ENCODE assay signal across 11 cellular contexts in genomic region chr9:108850293-108850897, GRCh38. TPM values are rescaled to one million over a fixed set of nuclear protein-coding genes. Genes with fewer than 3 reads are reported as not detected.
DNase-seq lines count a peak whose midpoint lies in the region; ATAC-seq and TF ChIP-seq lines count a peak whose summit lies in the region.
"Had no signal": no experiment of that assay in that cellular context is flagged by ENCODE, and none has a peak within 500 bp of the region (broad histone marks: within the 10 kb centered on the region; RNA-seq: fewer than 3 reads in every experiment).

No MANE protein-coding gene starts in this region.

- BruUV-seq in MCF 10A (replicated peaks; lab: Mats Ljungman, UMichigan): no TSS peak

- no peak for TF ChIP-seq POLR2A in breast epithelium (IDR thresholded peaks at IDR 0.05)

- H3K9me3 ChIP-seq in breast epithelium: no peaks in the 10 kb centered on the region
- no peaks in the 10 kb centered on the region for H3K9me3 ChIP-seq in tibial artery

- no peaks in the 10 kb centered on the region for H3K36me3 Mint-ChIP-seq in MCF 10A (ENCODE audit: insufficient read depth, unreplicated experiment)
- no peaks in the 10 kb centered on the region for H3K36me3 Mint-ChIP-seq in activated T-helper 17 cell treated with anti-CD3 and anti-CD28 coated beads, Interleukin-2, amount 50 U/mL, for 72 hours (ENCODE audit: low read depth)
- H3K36me3 Mint-ChIP-seq: activated naive CD8-positive, alpha-beta T cell treated with anti-CD3 and anti-CD28 coated beads for 36 hours had no signal

- H3K4me1 Mint-ChIP-seq in MCF 10A (ENCODE audit: insufficient read depth, unreplicated experiment): no peaks in the 10 kb centered on the region
- no peaks in the 10 kb centered on the region for H3K4me1 Mint-ChIP-seq in activated T-helper 17 cell treated with anti-CD3 and anti-CD28 coated beads, Interleukin-2, amount 50 U/mL, for 72 hours
- H3K4me1 Mint-ChIP-seq: activated naive CD8-positive, alpha-beta T cell treated with anti-CD3 and anti-CD28 coated beads for 36 hours had no signal

- H3K27ac ChIP-seq in breast epithelium: no peak overlapping the region
- no peak overlapping the region for H3K27ac ChIP-seq in tibial artery

- CTCF ChIA-PET in MCF 10A (lab: Yijun Ruan, JAX): interaction anchor here (0.5 to 2.4 kb wide), 16 partner anchors 10 to 1270 kb away, joined by 3 to 15 read pairs (median 4); partner anchors contain the start of gene ACTL7A

- DNase-seq in MCF 10A (ENCODE audit: unreplicated experiment): peak; percentile 60
- DNase-seq in breast epithelium (ENCODE audit: low spot score in 2 of 2): no peak
- peak; percentile 16 for DNase-seq in NCI-H460 (ENCODE audit: extremely low read depth, low read depth)
- DNase-seq in epithelial cell of esophagus (ENCODE audit: low read depth): peak; percentile 69
- DNase-seq in superior temporal gyrus (ENCODE audit: extremely low spot score): peak; percentile 43
- DNase-seq in tibial artery: no peak
- DNase-seq: activated naive CD8-positive, alpha-beta T cell treated with anti-CD3 and anti-CD28 coated beads for 36 hours; mesenchymal stem cell; RPMI8226 had no signal

- no peak for ATAC-seq in HG03196 (IDR thresholded peaks at IDR 0.05; ENCODE audit: unreplicated experiment)
- ATAC-seq in activated T-helper 17 cell treated with anti-CD3 and anti-CD28 coated beads, Interleukin-2, amount 50 U/mL, for 72 hours (replicated peaks): no peak

- H3K4me3 ChIP-seq in breast epithelium (no peak overlapping the region), epithelial cell of esophagus (ENCODE audit: low read length) (no peak overlapping the region), tibial artery (no peak overlapping the region)

- H3K27me3 ChIP-seq in breast epithelium: no peaks in the 10 kb centered on the region
- no peaks in the 10 kb centered on the region for H3K27me3 ChIP-seq in tibial artery

- H3K4me1 ChIP-seq in breast epithelium: no peaks in the 10 kb centered on the region
- H3K4me1 ChIP-seq in tibial artery: no peaks in the 10 kb centered on the region

- no peak overlapping the region for H3K27ac Mint-ChIP-seq in MCF 10A (ENCODE audit: low read depth, unreplicated experiment)
- H3K27ac Mint-ChIP-seq in activated T-helper 17 cell treated with anti-CD3 and anti-CD28 coated beads, Interleukin-2, amount 50 U/mL, for 72 hours: no peak overlapping the region
- H3K27ac Mint-ChIP-seq: activated naive CD8-positive, alpha-beta T cell treated with anti-CD3 and anti-CD28 coated beads for 36 hours had no signal

- no peaks in the 10 kb centered on the region for H3K27me3 Mint-ChIP-seq in MCF 10A (ENCODE audit: insufficient read depth, unreplicated experiment)
- H3K27me3 Mint-ChIP-seq in activated T-helper 17 cell treated with anti-CD3 and anti-CD28 coated beads, Interleukin-2, amount 50 U/mL, for 72 hours: peaks cover 3% of the 10 kb centered on the region

- intact Hi-C loops in MCF 10A (cut with micrococcal nuclease): loop anchor here (1.0 to 10.0 kb wide), 4 partner anchors 37 to 474 kb away; partner anchors contain the start of gene EPB41L4B
- intact Hi-C loops in breast epithelium (cut with DNase I; ENCODE audit: low total_unique reads): no loop called here
- intact Hi-C loops in tibial artery (cut with DNase I; ENCODE audit: low total_unique reads): no loop called here

- POLR2A ChIA-PET in MCF 10A (lab: Yijun Ruan, JAX): interaction anchor here (1.4 kb wide), 1 partner anchor 14 kb away, joined by 4 read pairs; no protein-coding TSS in a partner anchor

- TF ChIP-seq CTCF in MCF 10A (IDR thresholded peaks at IDR 0.05; ENCODE audit: unreplicated experiment) (peak; percentile 52), breast epithelium (IDR thresholded peaks at IDR 0.05) (no peak), epithelial cell of esophagus (IDR thresholded peaks at IDR 0.05; ENCODE audit: insufficient read depth, low read depth, low read length, missing control alignments) (peak; percentile 69), tibial artery (IDR thresholded peaks at IDR 0.05) (no peak)

- H3K36me3 ChIP-seq in breast epithelium (no peaks in the 10 kb centered on the region), tibial artery (no peaks in the 10 kb centered on the region)

- H3K4me3 Mint-ChIP-seq in MCF 10A (ENCODE audit: unreplicated experiment): no peak overlapping the region
- no peak overlapping the region for H3K4me3 Mint-ChIP-seq in activated T-helper 17 cell treated with anti-CD3 and anti-CD28 coated beads, Interleukin-2, amount 50 U/mL, for 72 hours
- H3K4me3 Mint-ChIP-seq: activated naive CD8-positive, alpha-beta T cell treated with anti-CD3 and anti-CD28 coated beads for 36 hours had no signal

- no peaks in the 10 kb centered on the region for H3K9me3 Mint-ChIP-seq in MCF 10A (ENCODE audit: unreplicated experiment)
- no peaks in the 10 kb centered on the region for H3K9me3 Mint-ChIP-seq in activated T-helper 17 cell treated with anti-CD3 and anti-CD28 coated beads, Interleukin-2, amount 50 U/mL, for 72 hours
- H3K9me3 Mint-ChIP-seq: activated naive CD8-positive, alpha-beta T cell treated with anti-CD3 and anti-CD28 coated beads for 36 hours had no signal

RNA-seq across cellular contexts. Expression of gene ACTL7B, which starts 5.4 kb away (rescaled TPM):
- total RNA-seq in MCF 10A (2022) (not detected in 2 replicates), breast epithelium (under 1 TPM in 1 of 3 donors, not detected in 2; 0.16 TPM)
- total RNA-seq in NCI-H460 (2014; rRNA removed; shearing (Covaris generic)): not detected in 2 replicates
- polyA plus RNA-seq in NCI-H460 (2014; cell fraction: nucleus; rRNA removed): not detected in 2 replicates
- under 1 TPM; 0.11 TPM for total RNA-seq in activated T-helper 17 cell treated with anti-CD3 and anti-CD28 coated beads, Interleukin-2, amount 50 U/mL, for 72 hours
- total RNA-seq: activated naive CD8-positive, alpha-beta T cell treated with anti-CD3 and anti-CD28 coated beads for 36 hours had no signal

RNA-seq across cellular contexts. Expression of gene ACTL7A, which starts 11.7 kb away (rescaled TPM):
- total RNA-seq in MCF 10A (2022) (not detected in 2 replicates), breast epithelium (not detected)
- not detected in 2 replicates for total RNA-seq in NCI-H460 (2014; rRNA removed; shearing (Covaris generic))
- not detected in 2 replicates for polyA plus RNA-seq in NCI-H460 (2014; cell fraction: nucleus; rRNA removed)
- total RNA-seq in activated T-helper 17 cell treated with anti-CD3 and anti-CD28 coated beads, Interleukin-2, amount 50 U/mL, for 72 hours: not detected
- total RNA-seq: activated naive CD8-positive, alpha-beta T cell treated with anti-CD3 and anti-CD28 coated beads for 36 hours had no signal

Comparison
In these comparisons a context has a peak if more than half of its experiments do, and no peak if none do; other contexts are left out.
1. DNase-seq: peak in MCF 10A (single experiment), NCI-H460 (single experiment), epithelial cell of esophagus (single experiment) and superior temporal gyrus (single experiment); none in breast epithelium (0 of 2) and tibial artery (0 of 2).
2. CTCF ChIP-seq: peak in MCF 10A (single experiment) and epithelial cell of esophagus (single experiment); none in breast epithelium (0 of 3) and tibial artery (0 of 2).